10 cellular contexts compared by ENCODE assay signal in genomic region chr4:168511780-168512467, GRCh38. TPM values are rescaled to one million over a fixed set of nuclear protein-coding genes. Genes with fewer than 3 reads are reported as not detected.
A peak's percentile ranks its signal among the peaks of the same experiment; 100 is the strongest.
DNase-seq lines count a peak whose midpoint lies in the region; ATAC-seq and TF ChIP-seq lines count a peak whose summit lies in the region.
"Had no signal": no experiment of that assay in that cellular context is flagged by ENCODE, and none has a peak within 500 bp of the region (broad histone marks: within the 10 kb centered on the region; RNA-seq: fewer than 3 reads in every experiment).

No MANE protein-coding gene starts in this region.

- TF ChIP-seq POLR2A in suprapubic skin (IDR thresholded peaks at IDR 0.05) = no peak

- H3K27ac ChIP-seq in right atrium auricular region (peak overlapping the region; percentile 29 to 30), suprapubic skin (no peak overlapping the region)

- H3K9me3 Mint-ChIP-seq in T-cell = no peaks in the 10 kb centered on the region

- H3K27me3 ChIP-seq in right atrium auricular region (no peaks in the 10 kb centered on the region), suprapubic skin (no peaks in the 10 kb centered on the region)

- CTCF ChIA-PET in T-cell (lab: Charles Lee) = interaction anchor here in 1 of 2 donors (0.7 to 0.9 kb wide), 2 partner anchors 56 to 323 kb away, joined by 3 to 4 read pairs; no protein-coding TSS in a partner anchor

- peak in 1 of 2 donors; percentile 14 for TF ChIP-seq CTCF in right atrium auricular region (IDR thresholded peaks at IDR 0.05)
- TF ChIP-seq CTCF in suprapubic skin (IDR thresholded peaks at IDR 0.05) = no peak

- H3K9me3 ChIP-seq in right atrium auricular region (no peaks in the 10 kb centered on the region), suprapubic skin (no peaks in the 10 kb centered on the region)

- H3K36me3 Mint-ChIP-seq in T-cell = no peaks in the 10 kb centered on the region
- H3K36me3 Mint-ChIP-seq: brain had no signal

- H3K4me3 ChIP-seq in right atrium auricular region = no peak overlapping the region
- no peak overlapping the region for H3K4me3 ChIP-seq in suprapubic skin

- H3K27ac Mint-ChIP-seq in T-cell = peak overlapping the region; percentile 79 to 81

- peak overlapping the region in 2 of 3 donors; percentile 29 to 67 for H3K4me3 Mint-ChIP-seq in T-cell
- H3K4me3 Mint-ChIP-seq: brain had no signal

- H3K4me1 Mint-ChIP-seq in T-cell = peaks cover 26 to 36% (median 30%) of the 10 kb centered on the region in 3 donors

- DNase-seq in T-cell = peak; percentile 32 to 76 (median 64)
- DNase-seq in activated T-cell treated with anti-CD3 and anti-CD28 coated beads for 1 hour (ENCODE audit: low read depth) = peak; percentile 31
- no peak for DNase-seq in right atrium auricular region (ENCODE audit: low spot score)
- peak; percentile 13 to 20 for DNase-seq in stimulated activated CD8-positive, alpha-beta memory T cell treated with anti-CD3 and anti-CD28 coated beads, Interleukin-2, amount 100 ng/mL, for 1 hour (ENCODE audit: low read depth in 2 of 2)
- no peak for DNase-seq in SKM-1 treated with dmso at 0.1 percent for 144 hours (lab: John Stamatoyannopoulos, UW; ENCODE audit: unreplicated experiment)
- no peak for DNase-seq in medulla oblongata (ENCODE audit: extremely low spot score)
- no peak for DNase-seq in AG20443 (ENCODE audit: low spot score)
- no peak for DNase-seq in suprapubic skin (ENCODE audit: low spot score in 2 of 2)
- DNase-seq: RPMI8226 had no signal

- no peak for TF ChIP-seq EP300 in suprapubic skin (IDR thresholded peaks at IDR 0.05)

- H3K27me3 Mint-ChIP-seq in T-cell = no peaks in the 10 kb centered on the region
- H3K27me3 Mint-ChIP-seq: brain had no signal

- 81% methylated on average over 13 of the region's 13 CpGs for WGBS in suprapubic skin

- no peaks in the 10 kb centered on the region for H3K36me3 ChIP-seq in right atrium auricular region
- no peaks in the 10 kb centered on the region for H3K36me3 ChIP-seq in suprapubic skin

- H3K4me1 ChIP-seq in right atrium auricular region (peaks cover 0 to 10% of the 10 kb centered on the region in 2 donors), suprapubic skin (no peaks in the 10 kb centered on the region)

- POLR2A ChIA-PET in T-cell (lab: Charles Lee) = interaction anchor here (0.6 to 0.8 kb wide), 4 partner anchors 27 to 177 kb away, joined by 3 to 7 read pairs (median 3); no protein-coding TSS in a partner anchor

- ATAC-seq in T-cell (replicated peaks in 1 of 4) = peak; percentile 71 to 79 (median 76)

RNA-seq across cellular contexts. Expression of gene PALLD, which starts 15.1 kb away (rescaled TPM):
- total RNA-seq in T-cell (1 to 10 TPM in 1 of 5 donors, under 1 TPM in 4; 0.56 to 1.9 (median 0.93) TPM), right atrium auricular region (100 to 1,000 TPM; 764 to 782 TPM), suprapubic skin (100 to 1,000 TPM in 1 of 4 donors, 10 to 100 TPM in 3; 71.8 to 106 (median 83.3) TPM)

RNA-seq across cellular contexts. Expression of gene DDX60L, which starts 31.6 kb away (rescaled TPM):
- total RNA-seq in T-cell (10 to 100 TPM; 38.5 to 56.4 (median 43.1) TPM), right atrium auricular region (1 to 10 TPM; 6.3 to 7.7 TPM), suprapubic skin (10 to 100 TPM in 1 of 4 donors, 1 to 10 TPM in 3; 2.5 to 16.0 (median 6.8) TPM)

Comparison
In these comparisons a context has a peak if more than half of its experiments do, and no peak if none do; other contexts are left out.
1. DNase-seq: peak in T-cell (34 of 34), activated T-cell treated with anti-CD3 and anti-CD28 coated beads for 1 hour (single experiment) and stimulated activated CD8-positive, alpha-beta memory T cell treated with anti-CD3 and anti-CD28 coated beads, Interleukin-2, amount 100 ng/mL, for 1 hour (2 of 2); none in right atrium auricular region (single experiment), SKM-1 treated with dmso at 0.1 percent for 144 hours (single experiment), medulla oblongata (single experiment), AG20443 (single experiment) and suprapubic skin (0 of 2).
2. RNA of gene PALLD, which starts 15.1 kb away (total RNA-seq): 764 to 782 TPM in right atrium auricular region and 71.8 to 106 TPM in suprapubic skin; 0.56 to 1.9 TPM in T-cell; every median in the first group is over 10 times any median in the second.